ENCODE assay signal across 8 cellular contexts in genomic region chr5:76867827-76868693, GRCh38. TPM values are rescaled to one million over a fixed set of nuclear protein-coding genes. Genes with fewer than 3 reads are reported as not detected.
DNase-seq lines count a peak whose midpoint lies in the region; ATAC-seq, FAIRE-seq and TF ChIP-seq lines count a peak whose summit lies in the region.

No MANE protein-coding gene starts in this region.

- H3K36me3 ChIP-seq in bronchial epithelial cell (ENCODE audit: control insufficient read depth, insufficient read depth, low read length), result no peaks in the 10 kb centered on the region

- H3K27ac Mint-ChIP-seq in HFFc6, result no peak overlapping the region

- peaks cover 27% of the 10 kb centered on the region for H3K4me1 Mint-ChIP-seq in HFFc6 (ENCODE audit: low read depth)

- H3K36me3 Mint-ChIP-seq in HFFc6 (ENCODE audit: low read depth), result no peaks in the 10 kb centered on the region

- no peak overlapping the region for H3K4me3 Mint-ChIP-seq in HFFc6

- FAIRE-seq in bronchial epithelial cell (lab: Jason Lieb, UNC), result no peak

- TF ChIP-seq CTCF in HFFc6 (IDR thresholded peaks at IDR 0.05), result peak; percentile 88
- TF ChIP-seq CTCF in WI38 (IDR thresholded peaks at IDR 0.05; ENCODE audit: low read depth, low read length), result peak; percentile 63
- peak; percentile 71 for TF ChIP-seq CTCF in bronchial epithelial cell (IDR thresholded peaks at IDR 0.05; ENCODE audit: insufficient read depth, low read length, severe bottlenecking)

- peak; percentile 67 for DNase-seq in COR-L47 (lab: John Stamatoyannopoulos, UW)
- DNase-seq in HFFc6, result peak; percentile 60
- DNase-seq in NCI-H2227 (lab: John Stamatoyannopoulos, UW; ENCODE audit: unreplicated experiment), result peak; percentile 53
- peak; percentile 55 for DNase-seq in bronchial epithelial cell (ENCODE audit: low read depth)
- DNase-seq in left colon, result peak in 1 of 2 donors; percentile 73
- DNase-seq in stimulated activated CD4-positive, alpha-beta T cell treated with anti-CD3 and anti-CD28 coated beads, Interleukin-4, amount 100 ng/mL, for 1 hour, result peak; percentile 63
- no peak for DNase-seq in cortex of kidney (lab: John Stamatoyannopoulos, UW)

- H3K27me3 Mint-ChIP-seq in HFFc6 (ENCODE audit: insufficient read depth), result peaks cover 3% of the 10 kb centered on the region

- ATAC-seq in left colon, result peak; percentile 81

- H3K27me3 ChIP-seq in bronchial epithelial cell (ENCODE audit: control insufficient read depth, insufficient read depth, low read length), result no peaks in the 10 kb centered on the region

- intact Hi-C loops in left colon (cut with DNase I, micrococcal nuclease), result no loop called here

- no peaks in the 10 kb centered on the region for H3K9me3 Mint-ChIP-seq in HFFc6

- H3K4me3 ChIP-seq in WI38 (ENCODE audit: low read depth, low read length), result no peak overlapping the region
- H3K4me3 ChIP-seq in bronchial epithelial cell (ENCODE audit: low read depth, low read length), result no peak overlapping the region

RNA-seq across cellular contexts. Expression of gene S100Z, which starts 18.2 kb away (rescaled TPM):
- not detected for total RNA-seq in HFFc6 (2021; fragmentation: NEBNext Ultra II Directional; extraction: Animal tissue kit (Norgen Biotek cat#: 25700))
- total RNA-seq in bronchial epithelial cell (not detected in 2 replicates), left colon (under 1 TPM in 1 of 2 donors, not detected in 1; 0.31 TPM)

RNA-seq across cellular contexts. Expression of gene F2RL1, which starts 49.2 kb away (rescaled TPM):
- 1 to 10 TPM; 2.9 to 6.4 (median 6.0) TPM for total RNA-seq in HFFc6 (2021; fragmentation: NEBNext Ultra II Directional; extraction: Animal tissue kit (Norgen Biotek cat#: 25700))
- total RNA-seq in bronchial epithelial cell, result 24.1 and 25.5 TPM in 2 replicates
- total RNA-seq in left colon, result 100 to 1,000 TPM; 174 to 180 TPM
